In the genomic region with DNA sequence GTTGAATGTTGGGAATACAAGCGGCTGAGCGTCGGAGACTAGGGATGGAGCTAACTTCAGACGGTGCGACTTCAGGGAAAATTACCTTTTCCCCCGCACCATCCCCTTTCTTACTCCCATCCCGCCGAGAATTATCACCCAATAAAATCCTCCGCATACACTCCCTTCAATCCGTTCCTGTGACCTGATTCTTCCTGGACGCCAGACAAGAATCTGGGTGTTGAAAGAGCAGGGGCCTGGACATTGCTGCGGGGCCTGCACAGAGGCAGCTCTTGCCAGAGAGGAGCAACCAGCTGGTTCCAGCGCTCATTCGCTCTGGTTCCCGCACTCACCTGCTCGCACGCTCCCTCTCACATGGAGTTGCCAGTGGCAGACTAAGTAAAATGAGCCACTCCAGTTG, we compare ENCODE assay signal across 1 cellular context.
TF ChIP-seq lines count a peak whose summit lies in the region.

No MANE protein-coding gene starts in this region.

TF ChIP-seq in GM23338, 12 proteins besides CTCF, POLR2A, EP300 and RAD21 (continued from another document):
- TF ChIP-seq EZH2phosphoT487 (IDR thresholded peaks at IDR 0.05; ENCODE audit: unreplicated experiment) = no peak
TF ChIP-seq in GM23338: peak in this region for 0.
